In the genomic region with DNA sequence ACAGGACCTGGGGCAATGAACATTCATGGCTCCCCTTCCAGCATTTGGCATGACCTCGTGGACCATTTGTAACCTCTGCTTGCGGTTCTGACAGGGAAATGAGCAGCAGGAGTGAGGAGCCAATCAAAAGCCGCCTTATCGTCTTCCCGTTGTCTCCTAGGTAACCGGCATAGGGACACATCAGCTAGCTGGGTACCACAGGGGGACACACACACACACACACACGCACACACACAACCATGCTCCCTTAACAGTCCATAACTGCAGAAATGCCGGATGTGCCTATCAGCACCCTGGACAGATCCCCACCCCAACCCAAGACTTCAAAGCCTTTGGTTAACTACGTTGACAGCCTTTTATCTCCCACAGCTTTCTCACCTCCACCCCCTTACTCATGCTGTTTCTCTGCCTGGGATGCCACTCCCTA, we compare ENCODE assay signal across 1 cellular context.
TF ChIP-seq lines count a peak whose summit lies in the region.

No MANE protein-coding gene starts in this region.

TF ChIP-seq in HepG2, 621 proteins besides CTCF, POLR2A, EP300 and RAD21 (continued from another document and continues in another):
- TF ChIP-seq, protein P1, sequence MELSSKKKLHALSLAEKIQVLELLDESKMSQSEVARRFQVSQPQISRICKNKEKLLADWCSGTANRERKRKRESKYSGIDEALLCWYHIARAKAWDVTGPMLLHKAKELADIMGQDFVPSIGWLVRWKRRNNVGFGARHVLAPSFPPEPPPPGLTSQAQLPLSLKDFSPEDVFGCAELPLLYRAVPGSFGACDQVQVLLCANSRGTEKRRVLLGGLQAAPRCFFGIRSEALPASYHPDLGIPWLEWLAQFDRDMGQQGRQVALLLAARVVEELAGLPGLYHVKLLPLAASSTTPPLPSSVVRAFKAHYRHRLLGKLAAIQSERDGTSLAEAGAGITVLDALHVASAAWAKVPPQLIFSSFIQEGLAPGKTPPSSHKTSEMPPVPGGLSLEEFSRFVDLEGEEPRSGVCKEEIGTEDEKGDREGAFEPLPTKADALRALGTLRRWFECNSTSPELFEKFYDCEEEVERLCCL (CRISPR knock-in tag; IDR thresholded peaks at IDR 0.05; ENCODE audit: borderline replicate concordance) = no peak
- no peak for TF ChIP-seq DPF2 (CRISPR knock-in tag; IDR thresholded peaks at IDR 0.05; ENCODE audit: borderline replicate concordance, low read depth)
- TF ChIP-seq PRMT3 (CRISPR knock-in tag; IDR thresholded peaks at IDR 0.05; ENCODE audit: borderline replicate concordance, low read depth) = 0 out of 2 replicates have a peak, but pooled peaks have one; percentile 42
- no peak for TF ChIP-seq SOX13 (IDR thresholded peaks at IDR 0.05)
- peak in 1 of 2 experiments; percentile 17; a peak in 1 of 4 replicates for TF ChIP-seq SOX13 (CRISPR knock-in tag; conservative IDR thresholded peaks at IDR 0.05 in 1 of 2, IDR thresholded peaks at IDR 0.05 in 1 of 2)
- 0 out of 2 replicates have a peak, but pooled peaks have one; percentile 69 for TF ChIP-seq DNMT3B (CRISPR knock-in tag; conservative IDR thresholded peaks at IDR 0.05)
- no peak for TF ChIP-seq ZSCAN20 (CRISPR knock-in tag; IDR thresholded peaks at IDR 0.05; ENCODE audit: borderline replicate concordance)
- TF ChIP-seq, protein P2, sequence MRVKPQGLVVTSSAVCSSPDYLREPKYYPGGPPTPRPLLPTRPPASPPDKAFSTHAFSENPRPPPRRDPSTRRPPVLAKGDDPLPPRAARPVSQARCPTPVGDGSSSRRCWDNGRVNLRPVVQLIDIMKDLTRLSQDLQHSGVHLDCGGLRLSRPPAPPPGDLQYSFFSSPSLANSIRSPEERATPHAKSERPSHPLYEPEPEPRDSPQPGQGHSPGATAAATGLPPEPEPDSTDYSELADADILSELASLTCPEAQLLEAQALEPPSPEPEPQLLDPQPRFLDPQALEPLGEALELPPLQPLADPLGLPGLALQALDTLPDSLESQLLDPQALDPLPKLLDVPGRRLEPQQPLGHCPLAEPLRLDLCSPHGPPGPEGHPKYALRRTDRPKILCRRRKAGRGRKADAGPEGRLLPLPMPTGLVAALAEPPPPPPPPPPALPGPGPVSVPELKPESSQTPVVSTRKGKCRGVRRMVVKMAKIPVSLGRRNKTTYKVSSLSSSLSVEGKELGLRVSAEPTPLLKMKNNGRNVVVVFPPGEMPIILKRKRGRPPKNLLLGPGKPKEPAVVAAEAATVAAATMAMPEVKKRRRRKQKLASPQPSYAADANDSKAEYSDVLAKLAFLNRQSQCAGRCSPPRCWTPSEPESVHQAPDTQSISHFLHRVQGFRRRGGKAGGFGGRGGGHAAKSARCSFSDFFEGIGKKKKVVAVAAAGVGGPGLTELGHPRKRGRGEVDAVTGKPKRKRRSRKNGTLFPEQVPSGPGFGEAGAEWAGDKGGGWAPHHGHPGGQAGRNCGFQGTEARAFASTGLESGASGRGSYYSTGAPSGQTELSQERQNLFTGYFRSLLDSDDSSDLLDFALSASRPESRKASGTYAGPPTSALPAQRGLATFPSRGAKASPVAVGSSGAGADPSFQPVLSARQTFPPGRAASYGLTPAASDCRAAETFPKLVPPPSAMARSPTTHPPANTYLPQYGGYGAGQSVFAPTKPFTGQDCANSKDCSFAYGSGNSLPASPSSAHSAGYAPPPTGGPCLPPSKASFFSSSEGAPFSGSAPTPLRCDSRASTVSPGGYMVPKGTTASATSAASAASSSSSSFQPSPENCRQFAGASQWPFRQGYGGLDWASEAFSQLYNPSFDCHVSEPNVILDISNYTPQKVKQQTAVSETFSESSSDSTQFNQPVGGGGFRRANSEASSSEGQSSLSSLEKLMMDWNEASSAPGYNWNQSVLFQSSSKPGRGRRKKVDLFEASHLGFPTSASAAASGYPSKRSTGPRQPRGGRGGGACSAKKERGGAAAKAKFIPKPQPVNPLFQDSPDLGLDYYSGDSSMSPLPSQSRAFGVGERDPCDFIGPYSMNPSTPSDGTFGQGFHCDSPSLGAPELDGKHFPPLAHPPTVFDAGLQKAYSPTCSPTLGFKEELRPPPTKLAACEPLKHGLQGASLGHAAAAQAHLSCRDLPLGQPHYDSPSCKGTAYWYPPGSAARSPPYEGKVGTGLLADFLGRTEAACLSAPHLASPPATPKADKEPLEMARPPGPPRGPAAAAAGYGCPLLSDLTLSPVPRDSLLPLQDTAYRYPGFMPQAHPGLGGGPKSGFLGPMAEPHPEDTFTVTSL (CRISPR knock-in tag; IDR thresholded peaks at IDR 0.05; ENCODE audit: borderline replicate concordance) = no peak
- 0 out of 4 replicates have a peak, but pooled peaks of 1 of the 2 experiments have one; percentile 39 for TF ChIP-seq KLF16 (CRISPR knock-in tag; IDR thresholded peaks at IDR 0.05)
- no peak for TF ChIP-seq ZNF207 (IDR thresholded peaks at IDR 0.05; ENCODE audit: borderline replicate concordance)
- peak; percentile 46; the same call in 1 of the 2 replicates for TF ChIP-seq BORCS8-MEF2B (CRISPR knock-in tag; IDR thresholded peaks at IDR 0.05)
- no peak for TF ChIP-seq PRPF4 (IDR thresholded peaks at IDR 0.05; ENCODE audit: low read depth, low read length, poor library complexity, severe bottlenecking)
- TF ChIP-seq HOXD1 (CRISPR knock-in tag; IDR thresholded peaks at IDR 0.05) = 0 out of 2 replicates have a peak, but pooled peaks have one; percentile 59
- 0 out of 2 replicates have a peak, but pooled peaks have one; percentile 37 for TF ChIP-seq CCDC6 (CRISPR knock-in tag; IDR thresholded peaks at IDR 0.05)
- TF ChIP-seq, protein P3, sequence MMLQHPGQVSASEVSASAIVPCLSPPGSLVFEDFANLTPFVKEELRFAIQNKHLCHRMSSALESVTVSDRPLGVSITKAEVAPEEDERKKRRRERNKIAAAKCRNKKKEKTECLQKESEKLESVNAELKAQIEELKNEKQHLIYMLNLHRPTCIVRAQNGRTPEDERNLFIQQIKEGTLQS (CRISPR knock-in tag; IDR thresholded peaks at IDR 0.05) = no peak
- TF ChIP-seq, protein P4, sequence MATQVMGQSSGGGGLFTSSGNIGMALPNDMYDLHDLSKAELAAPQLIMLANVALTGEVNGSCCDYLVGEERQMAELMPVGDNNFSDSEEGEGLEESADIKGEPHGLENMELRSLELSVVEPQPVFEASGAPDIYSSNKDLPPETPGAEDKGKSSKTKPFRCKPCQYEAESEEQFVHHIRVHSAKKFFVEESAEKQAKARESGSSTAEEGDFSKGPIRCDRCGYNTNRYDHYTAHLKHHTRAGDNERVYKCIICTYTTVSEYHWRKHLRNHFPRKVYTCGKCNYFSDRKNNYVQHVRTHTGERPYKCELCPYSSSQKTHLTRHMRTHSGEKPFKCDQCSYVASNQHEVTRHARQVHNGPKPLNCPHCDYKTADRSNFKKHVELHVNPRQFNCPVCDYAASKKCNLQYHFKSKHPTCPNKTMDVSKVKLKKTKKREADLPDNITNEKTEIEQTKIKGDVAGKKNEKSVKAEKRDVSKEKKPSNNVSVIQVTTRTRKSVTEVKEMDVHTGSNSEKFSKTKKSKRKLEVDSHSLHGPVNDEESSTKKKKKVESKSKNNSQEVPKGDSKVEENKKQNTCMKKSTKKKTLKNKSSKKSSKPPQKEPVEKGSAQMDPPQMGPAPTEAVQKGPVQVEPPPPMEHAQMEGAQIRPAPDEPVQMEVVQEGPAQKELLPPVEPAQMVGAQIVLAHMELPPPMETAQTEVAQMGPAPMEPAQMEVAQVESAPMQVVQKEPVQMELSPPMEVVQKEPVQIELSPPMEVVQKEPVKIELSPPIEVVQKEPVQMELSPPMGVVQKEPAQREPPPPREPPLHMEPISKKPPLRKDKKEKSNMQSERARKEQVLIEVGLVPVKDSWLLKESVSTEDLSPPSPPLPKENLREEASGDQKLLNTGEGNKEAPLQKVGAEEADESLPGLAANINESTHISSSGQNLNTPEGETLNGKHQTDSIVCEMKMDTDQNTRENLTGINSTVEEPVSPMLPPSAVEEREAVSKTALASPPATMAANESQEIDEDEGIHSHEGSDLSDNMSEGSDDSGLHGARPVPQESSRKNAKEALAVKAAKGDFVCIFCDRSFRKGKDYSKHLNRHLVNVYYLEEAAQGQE (IDR thresholded peaks at IDR 0.05; ENCODE audit: borderline replicate concordance in 1 of 2, low read depth in 1 of 2, low read length in 2 of 2) = peak; percentile 89 to 98
- TF ChIP-seq, protein P5, sequence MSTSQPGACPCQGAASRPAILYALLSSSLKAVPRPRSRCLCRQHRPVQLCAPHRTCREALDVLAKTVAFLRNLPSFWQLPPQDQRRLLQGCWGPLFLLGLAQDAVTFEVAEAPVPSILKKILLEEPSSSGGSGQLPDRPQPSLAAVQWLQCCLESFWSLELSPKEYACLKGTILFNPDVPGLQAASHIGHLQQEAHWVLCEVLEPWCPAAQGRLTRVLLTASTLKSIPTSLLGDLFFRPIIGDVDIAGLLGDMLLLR (CRISPR knock-in tag; IDR thresholded peaks at IDR 0.05) = no peak
- TF ChIP-seq SIN3B (IDR thresholded peaks at IDR 0.05; ENCODE audit: low read length) = no peak
- TF ChIP-seq, protein P6, sequence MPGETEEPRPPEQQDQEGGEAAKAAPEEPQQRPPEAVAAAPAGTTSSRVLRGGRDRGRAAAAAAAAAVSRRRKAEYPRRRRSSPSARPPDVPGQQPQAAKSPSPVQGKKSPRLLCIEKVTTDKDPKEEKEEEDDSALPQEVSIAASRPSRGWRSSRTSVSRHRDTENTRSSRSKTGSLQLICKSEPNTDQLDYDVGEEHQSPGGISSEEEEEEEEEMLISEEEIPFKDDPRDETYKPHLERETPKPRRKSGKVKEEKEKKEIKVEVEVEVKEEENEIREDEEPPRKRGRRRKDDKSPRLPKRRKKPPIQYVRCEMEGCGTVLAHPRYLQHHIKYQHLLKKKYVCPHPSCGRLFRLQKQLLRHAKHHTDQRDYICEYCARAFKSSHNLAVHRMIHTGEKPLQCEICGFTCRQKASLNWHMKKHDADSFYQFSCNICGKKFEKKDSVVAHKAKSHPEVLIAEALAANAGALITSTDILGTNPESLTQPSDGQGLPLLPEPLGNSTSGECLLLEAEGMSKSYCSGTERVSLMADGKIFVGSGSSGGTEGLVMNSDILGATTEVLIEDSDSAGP (CRISPR knock-in tag; IDR thresholded peaks at IDR 0.05; ENCODE audit: borderline replicate concordance) = no peak
- no peak for TF ChIP-seq ZFP62 (CRISPR knock-in tag; IDR thresholded peaks at IDR 0.05)
- TF ChIP-seq, protein P7, sequence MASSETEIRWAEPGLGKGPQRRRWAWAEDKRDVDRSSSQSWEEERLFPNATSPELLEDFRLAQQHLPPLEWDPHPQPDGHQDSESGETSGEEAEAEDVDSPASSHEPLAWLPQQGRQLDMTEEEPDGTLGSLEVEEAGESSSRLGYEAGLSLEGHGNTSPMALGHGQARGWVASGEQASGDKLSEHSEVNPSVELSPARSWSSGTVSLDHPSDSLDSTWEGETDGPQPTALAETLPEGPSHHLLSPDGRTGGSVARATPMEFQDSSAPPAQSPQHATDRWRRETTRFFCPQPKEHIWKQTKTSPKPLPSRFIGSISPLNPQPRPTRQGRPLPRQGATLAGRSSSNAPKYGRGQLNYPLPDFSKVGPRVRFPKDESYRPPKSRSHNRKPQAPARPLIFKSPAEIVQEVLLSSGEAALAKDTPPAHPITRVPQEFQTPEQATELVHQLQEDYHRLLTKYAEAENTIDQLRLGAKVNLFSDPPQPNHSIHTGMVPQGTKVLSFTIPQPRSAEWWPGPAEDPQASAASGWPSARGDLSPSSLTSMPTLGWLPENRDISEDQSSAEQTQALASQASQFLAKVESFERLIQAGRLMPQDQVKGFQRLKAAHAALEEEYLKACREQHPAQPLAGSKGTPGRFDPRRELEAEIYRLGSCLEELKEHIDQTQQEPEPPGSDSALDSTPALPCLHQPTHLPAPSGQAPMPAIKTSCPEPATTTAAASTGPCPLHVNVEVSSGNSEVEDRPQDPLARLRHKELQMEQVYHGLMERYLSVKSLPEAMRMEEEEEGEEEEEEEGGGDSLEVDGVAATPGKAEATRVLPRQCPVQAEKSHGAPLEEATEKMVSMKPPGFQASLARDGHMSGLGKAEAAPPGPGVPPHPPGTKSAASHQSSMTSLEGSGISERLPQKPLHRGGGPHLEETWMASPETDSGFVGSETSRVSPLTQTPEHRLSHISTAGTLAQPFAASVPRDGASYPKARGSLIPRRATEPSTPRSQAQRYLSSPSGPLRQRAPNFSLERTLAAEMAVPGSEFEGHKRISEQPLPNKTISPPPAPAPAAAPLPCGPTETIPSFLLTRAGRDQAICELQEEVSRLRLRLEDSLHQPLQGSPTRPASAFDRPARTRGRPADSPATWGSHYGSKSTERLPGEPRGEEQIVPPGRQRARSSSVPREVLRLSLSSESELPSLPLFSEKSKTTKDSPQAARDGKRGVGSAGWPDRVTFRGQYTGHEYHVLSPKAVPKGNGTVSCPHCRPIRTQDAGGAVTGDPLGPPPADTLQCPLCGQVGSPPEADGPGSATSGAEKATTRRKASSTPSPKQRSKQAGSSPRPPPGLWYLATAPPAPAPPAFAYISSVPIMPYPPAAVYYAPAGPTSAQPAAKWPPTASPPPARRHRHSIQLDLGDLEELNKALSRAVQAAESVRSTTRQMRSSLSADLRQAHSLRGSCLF (CRISPR knock-in tag; IDR thresholded peaks at IDR 0.05; ENCODE audit: borderline replicate concordance) = 0 out of 2 replicates have a peak, but pooled peaks have one; percentile 52
- TF ChIP-seq DMAP1 (CRISPR knock-in tag; IDR thresholded peaks at IDR 0.05) = no peak
- 0 out of 2 replicates have a peak, but pooled peaks have one; percentile 55 for TF ChIP-seq BRCA1 (CRISPR knock-in tag; IDR thresholded peaks at IDR 0.05)
- 0 out of 2 replicates have a peak, but pooled peaks have one; percentile 28 for TF ChIP-seq ETV5 (CRISPR knock-in tag; IDR thresholded peaks at IDR 0.05; ENCODE audit: borderline replicate concordance)
- TF ChIP-seq TSC22D2 (CRISPR knock-in tag; IDR thresholded peaks at IDR 0.05; ENCODE audit: borderline replicate concordance) = 0 out of 2 replicates have a peak, but pooled peaks have one; percentile 41
- TF ChIP-seq ZNF20 (CRISPR knock-in tag; IDR thresholded peaks at IDR 0.05) = no peak
- TF ChIP-seq ETV6 (CRISPR knock-in tag; conservative IDR thresholded peaks at IDR 0.05) = no peak
- 0 out of 2 replicates have a peak, but pooled peaks have one; percentile 35 for TF ChIP-seq ZNF441 (CRISPR knock-in tag; IDR thresholded peaks at IDR 0.05; ENCODE audit: borderline replicate concordance)
- TF ChIP-seq TRIM24 (CRISPR knock-in tag; IDR thresholded peaks at IDR 0.05) = no peak
- TF ChIP-seq TCF7L2 (IDR thresholded peaks at IDR 0.05; ENCODE audit: low read depth, low read length) = no peak
- TF ChIP-seq SAP130 (CRISPR knock-in tag; IDR thresholded peaks at IDR 0.05; ENCODE audit: low read depth) = peak; percentile 16; the same call in 1 of the 2 replicates
- TF ChIP-seq, protein P8, sequence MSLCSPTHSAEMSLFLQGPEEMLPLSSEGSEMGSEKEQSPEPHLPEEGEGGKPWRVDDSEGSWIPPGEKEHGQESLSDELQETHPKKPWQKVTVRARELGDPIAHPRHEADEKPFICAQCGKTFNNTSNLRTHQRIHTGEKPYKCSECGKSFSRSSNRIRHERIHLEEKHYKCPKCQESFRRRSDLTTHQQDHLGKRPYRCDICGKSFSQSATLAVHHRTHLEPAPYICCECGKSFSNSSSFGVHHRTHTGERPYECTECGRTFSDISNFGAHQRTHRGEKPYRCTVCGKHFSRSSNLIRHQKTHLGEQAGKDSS (CRISPR knock-in tag; IDR thresholded peaks at IDR 0.05; ENCODE audit: borderline replicate concordance, low read depth) = no peak
- TF ChIP-seq BCL6 (CRISPR knock-in tag; IDR thresholded peaks at IDR 0.05) = no peak
- TF ChIP-seq JDP2 (CRISPR knock-in tag; IDR thresholded peaks at IDR 0.05; ENCODE audit: borderline replicate concordance) = no peak
- TF ChIP-seq WIZ (CRISPR knock-in tag; IDR thresholded peaks at IDR 0.05) = peak; percentile 97
- no peak for TF ChIP-seq ZNF883 (CRISPR knock-in tag; IDR thresholded peaks at IDR 0.05; ENCODE audit: not compliant biosample characterization)
